In genomic region chr1:112706505-112707216, GRCh38 we compare ENCODE assay signal across 1 cellular context.
TF ChIP-seq lines count a peak whose summit lies in the region.

Gene RHOC (minus strand): TSS chr1:112707127. CDS start chr1:112703799, 3,328 bp downstream.

TF ChIP-seq in HEK293, 187 proteins besides CTCF, POLR2A, EP300 and RAD21 (continued from another document and continues in another):
- TF ChIP-seq, protein P1, sequence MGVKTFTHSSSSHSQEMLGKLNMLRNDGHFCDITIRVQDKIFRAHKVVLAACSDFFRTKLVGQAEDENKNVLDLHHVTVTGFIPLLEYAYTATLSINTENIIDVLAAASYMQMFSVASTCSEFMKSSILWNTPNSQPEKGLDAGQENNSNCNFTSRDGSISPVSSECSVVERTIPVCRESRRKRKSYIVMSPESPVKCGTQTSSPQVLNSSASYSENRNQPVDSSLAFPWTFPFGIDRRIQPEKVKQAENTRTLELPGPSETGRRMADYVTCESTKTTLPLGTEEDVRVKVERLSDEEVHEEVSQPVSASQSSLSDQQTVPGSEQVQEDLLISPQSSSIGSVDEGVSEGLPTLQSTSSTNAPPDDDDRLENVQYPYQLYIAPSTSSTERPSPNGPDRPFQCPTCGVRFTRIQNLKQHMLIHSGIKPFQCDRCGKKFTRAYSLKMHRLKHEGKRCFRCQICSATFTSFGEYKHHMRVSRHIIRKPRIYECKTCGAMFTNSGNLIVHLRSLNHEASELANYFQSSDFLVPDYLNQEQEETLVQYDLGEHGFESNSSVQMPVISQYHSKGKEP (tag by site-specific recombination; IDR thresholded peaks at IDR 0.05): no peak
- TF ChIP-seq GLI2 (tag by site-specific recombination; IDR thresholded peaks at IDR 0.05; ENCODE audit: borderline replicate concordance, low read depth) (no peak), ZNF558 (tag by site-specific recombination; IDR thresholded peaks at IDR 0.05) (no peak), IKZF3 (tag by site-specific recombination; IDR thresholded peaks at IDR 0.05) (no peak; the same call in none of the 2 replicates), EGR2 (tag by site-specific recombination; IDR thresholded peaks at IDR 0.05; ENCODE audit: low read depth) (peak; percentile 48; the same call in 1 of the 2 replicates), ZNF830 (tag by site-specific recombination; IDR thresholded peaks at IDR 0.05; ENCODE audit: low read depth) (no peak), ZBTB48 (tag by site-specific recombination; IDR thresholded peaks at IDR 0.05) (0 out of 2 replicates have a peak, but pooled peaks have one; percentile 31), ZNF114 (tag by site-specific recombination; IDR thresholded peaks at IDR 0.05) (no peak), ZNF621 (tag by site-specific recombination; IDR thresholded peaks at IDR 0.05) (no peak), ZNF274 (IDR thresholded peaks at IDR 0.05; ENCODE audit: low read length) (no peak), ZNF274 (tag by site-specific recombination; IDR thresholded peaks at IDR 0.05; ENCODE audit: borderline replicate concordance) (no peak), BCL11B (tag by site-specific recombination; IDR thresholded peaks at IDR 0.05; ENCODE audit: low read depth) (peak; percentile 4; the same call in 1 of the 2 replicates), ZNF354C (tag by site-specific recombination; IDR thresholded peaks at IDR 0.05; ENCODE audit: borderline replicate concordance, low read depth) (no peak), ZBTB6 (tag by site-specific recombination; IDR thresholded peaks at IDR 0.05) (0 out of 2 replicates have a peak, but pooled peaks have one; percentile 10), ZNF514 (tag by site-specific recombination; IDR thresholded peaks at IDR 0.05) (no peak), HOXA7 (CRISPR knock-in tag; IDR thresholded peaks at IDR 0.05; ENCODE audit: borderline replicate concordance) (no peak), ZFP37 (tag by site-specific recombination; IDR thresholded peaks at IDR 0.05) (no peak; the same call in 1 of the 2 replicates), TCF7L2 (IDR thresholded peaks at IDR 0.05; ENCODE audit: borderline replicate concordance, low read depth, low read length) (no peak), ZSCAN16 (tag by site-specific recombination; IDR thresholded peaks at IDR 0.05) (no peak), ZSCAN4 (tag by site-specific recombination; IDR thresholded peaks at IDR 0.05) (peak; percentile 98), ZNF266 (tag by site-specific recombination; IDR thresholded peaks at IDR 0.05; ENCODE audit: low read depth) (no peak), ZFHX2 (tag by site-specific recombination; conservative IDR thresholded peaks at IDR 0.05) (peak; percentile 56), ZNF560 (tag by site-specific recombination; IDR thresholded peaks at IDR 0.05; ENCODE audit: borderline replicate concordance) (no peak), ZNF76 (tag by site-specific recombination; IDR thresholded peaks at IDR 0.05; ENCODE audit: borderline replicate concordance, low read depth) (peak; percentile 67; the same call in 1 of the 2 replicates), ZNF23 (tag by site-specific recombination; IDR thresholded peaks at IDR 0.05; ENCODE audit: borderline replicate concordance) (no peak), ZNF791 (tag by site-specific recombination; IDR thresholded peaks at IDR 0.05) (no peak), WT1 (tag by site-specific recombination; IDR thresholded peaks at IDR 0.05) (no peak), RBAK (tag by site-specific recombination; IDR thresholded peaks at IDR 0.05) (no peak), ZNF785 (tag by site-specific recombination; IDR thresholded peaks at IDR 0.05) (no peak), ZNF248 (tag by site-specific recombination; IDR thresholded peaks at IDR 0.05) (no peak), ZNF366 (tag by site-specific recombination; conservative IDR thresholded peaks at IDR 0.05) (peak; percentile 71), ZSCAN30 (tag by site-specific recombination; IDR thresholded peaks at IDR 0.05) (no peak)
- TF ChIP-seq, protein P2, sequence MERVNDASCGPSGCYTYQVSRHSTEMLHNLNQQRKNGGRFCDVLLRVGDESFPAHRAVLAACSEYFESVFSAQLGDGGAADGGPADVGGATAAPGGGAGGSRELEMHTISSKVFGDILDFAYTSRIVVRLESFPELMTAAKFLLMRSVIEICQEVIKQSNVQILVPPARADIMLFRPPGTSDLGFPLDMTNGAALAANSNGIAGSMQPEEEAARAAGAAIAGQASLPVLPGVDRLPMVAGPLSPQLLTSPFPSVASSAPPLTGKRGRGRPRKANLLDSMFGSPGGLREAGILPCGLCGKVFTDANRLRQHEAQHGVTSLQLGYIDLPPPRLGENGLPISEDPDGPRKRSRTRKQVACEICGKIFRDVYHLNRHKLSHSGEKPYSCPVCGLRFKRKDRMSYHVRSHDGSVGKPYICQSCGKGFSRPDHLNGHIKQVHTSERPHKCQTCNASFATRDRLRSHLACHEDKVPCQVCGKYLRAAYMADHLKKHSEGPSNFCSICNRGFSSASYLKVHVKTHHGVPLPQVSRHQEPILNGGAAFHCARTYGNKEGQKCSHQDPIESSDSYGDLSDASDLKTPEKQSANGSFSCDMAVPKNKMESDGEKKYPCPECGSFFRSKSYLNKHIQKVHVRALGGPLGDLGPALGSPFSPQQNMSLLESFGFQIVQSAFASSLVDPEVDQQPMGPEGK (tag by site-specific recombination; IDR thresholded peaks at IDR 0.05): peak; percentile 74
- TF ChIP-seq, protein P3, sequence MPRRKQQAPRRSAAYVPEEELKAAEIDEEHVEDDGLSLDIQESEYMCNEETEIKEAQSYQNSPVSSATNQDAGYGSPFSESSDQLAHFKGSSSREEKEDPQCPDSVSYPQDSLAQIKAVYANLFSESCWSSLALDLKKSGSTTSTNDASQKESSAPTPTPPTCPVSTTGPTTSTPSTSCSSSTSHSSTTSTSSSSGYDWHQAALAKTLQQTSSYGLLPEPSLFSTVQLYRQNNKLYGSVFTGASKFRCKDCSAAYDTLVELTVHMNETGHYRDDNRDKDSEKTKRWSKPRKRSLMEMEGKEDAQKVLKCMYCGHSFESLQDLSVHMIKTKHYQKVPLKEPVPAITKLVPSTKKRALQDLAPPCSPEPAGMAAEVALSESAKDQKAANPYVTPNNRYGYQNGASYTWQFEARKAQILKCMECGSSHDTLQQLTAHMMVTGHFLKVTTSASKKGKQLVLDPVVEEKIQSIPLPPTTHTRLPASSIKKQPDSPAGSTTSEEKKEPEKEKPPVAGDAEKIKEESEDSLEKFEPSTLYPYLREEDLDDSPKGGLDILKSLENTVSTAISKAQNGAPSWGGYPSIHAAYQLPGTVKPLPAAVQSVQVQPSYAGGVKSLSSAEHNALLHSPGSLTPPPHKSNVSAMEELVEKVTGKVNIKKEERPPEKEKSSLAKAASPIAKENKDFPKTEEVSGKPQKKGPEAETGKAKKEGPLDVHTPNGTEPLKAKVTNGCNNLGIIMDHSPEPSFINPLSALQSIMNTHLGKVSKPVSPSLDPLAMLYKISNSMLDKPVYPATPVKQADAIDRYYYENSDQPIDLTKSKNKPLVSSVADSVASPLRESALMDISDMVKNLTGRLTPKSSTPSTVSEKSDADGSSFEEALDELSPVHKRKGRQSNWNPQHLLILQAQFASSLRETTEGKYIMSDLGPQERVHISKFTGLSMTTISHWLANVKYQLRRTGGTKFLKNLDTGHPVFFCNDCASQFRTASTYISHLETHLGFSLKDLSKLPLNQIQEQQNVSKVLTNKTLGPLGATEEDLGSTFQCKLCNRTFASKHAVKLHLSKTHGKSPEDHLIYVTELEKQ (tag by site-specific recombination; IDR thresholded peaks at IDR 0.05; ENCODE audit: borderline replicate concordance): no peak
- TF ChIP-seq, protein P4, sequence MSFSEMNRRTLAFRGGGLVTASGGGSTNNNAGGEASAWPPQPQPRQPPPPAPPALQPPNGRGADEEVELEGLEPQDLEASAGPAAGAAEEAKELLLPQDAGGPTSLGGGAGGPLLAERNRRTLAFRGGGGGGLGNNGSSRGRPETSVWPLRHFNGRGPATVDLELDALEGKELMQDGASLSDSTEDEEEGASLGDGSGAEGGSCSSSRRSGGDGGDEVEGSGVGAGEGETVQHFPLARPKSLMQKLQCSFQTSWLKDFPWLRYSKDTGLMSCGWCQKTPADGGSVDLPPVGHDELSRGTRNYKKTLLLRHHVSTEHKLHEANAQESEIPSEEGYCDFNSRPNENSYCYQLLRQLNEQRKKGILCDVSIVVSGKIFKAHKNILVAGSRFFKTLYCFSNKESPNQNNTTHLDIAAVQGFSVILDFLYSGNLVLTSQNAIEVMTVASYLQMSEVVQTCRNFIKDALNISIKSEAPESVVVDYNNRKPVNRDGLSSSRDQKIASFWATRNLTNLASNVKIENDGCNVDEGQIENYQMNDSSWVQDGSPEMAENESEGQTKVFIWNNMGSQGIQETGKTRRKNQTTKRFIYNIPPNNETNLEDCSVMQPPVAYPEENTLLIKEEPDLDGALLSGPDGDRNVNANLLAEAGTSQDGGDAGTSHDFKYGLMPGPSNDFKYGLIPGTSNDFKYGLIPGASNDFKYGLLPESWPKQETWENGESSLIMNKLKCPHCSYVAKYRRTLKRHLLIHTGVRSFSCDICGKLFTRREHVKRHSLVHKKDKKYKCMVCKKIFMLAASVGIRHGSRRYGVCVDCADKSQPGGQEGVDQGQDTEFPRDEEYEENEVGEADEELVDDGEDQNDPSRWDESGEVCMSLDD (tag by site-specific recombination; IDR thresholded peaks at IDR 0.05): no peak; the same call in 1 of the 2 replicates
- TF ChIP-seq, protein P5, sequence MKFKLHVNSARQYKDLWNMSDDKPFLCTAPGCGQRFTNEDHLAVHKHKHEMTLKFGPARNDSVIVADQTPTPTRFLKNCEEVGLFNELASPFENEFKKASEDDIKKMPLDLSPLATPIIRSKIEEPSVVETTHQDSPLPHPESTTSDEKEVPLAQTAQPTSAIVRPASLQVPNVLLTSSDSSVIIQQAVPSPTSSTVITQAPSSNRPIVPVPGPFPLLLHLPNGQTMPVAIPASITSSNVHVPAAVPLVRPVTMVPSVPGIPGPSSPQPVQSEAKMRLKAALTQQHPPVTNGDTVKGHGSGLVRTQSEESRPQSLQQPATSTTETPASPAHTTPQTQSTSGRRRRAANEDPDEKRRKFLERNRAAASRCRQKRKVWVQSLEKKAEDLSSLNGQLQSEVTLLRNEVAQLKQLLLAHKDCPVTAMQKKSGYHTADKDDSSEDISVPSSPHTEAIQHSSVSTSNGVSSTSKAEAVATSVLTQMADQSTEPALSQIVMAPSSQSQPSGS (tag by site-specific recombination; IDR thresholded peaks at IDR 0.05; ENCODE audit: low read depth): no peak
- TF ChIP-seq, protein P6, sequence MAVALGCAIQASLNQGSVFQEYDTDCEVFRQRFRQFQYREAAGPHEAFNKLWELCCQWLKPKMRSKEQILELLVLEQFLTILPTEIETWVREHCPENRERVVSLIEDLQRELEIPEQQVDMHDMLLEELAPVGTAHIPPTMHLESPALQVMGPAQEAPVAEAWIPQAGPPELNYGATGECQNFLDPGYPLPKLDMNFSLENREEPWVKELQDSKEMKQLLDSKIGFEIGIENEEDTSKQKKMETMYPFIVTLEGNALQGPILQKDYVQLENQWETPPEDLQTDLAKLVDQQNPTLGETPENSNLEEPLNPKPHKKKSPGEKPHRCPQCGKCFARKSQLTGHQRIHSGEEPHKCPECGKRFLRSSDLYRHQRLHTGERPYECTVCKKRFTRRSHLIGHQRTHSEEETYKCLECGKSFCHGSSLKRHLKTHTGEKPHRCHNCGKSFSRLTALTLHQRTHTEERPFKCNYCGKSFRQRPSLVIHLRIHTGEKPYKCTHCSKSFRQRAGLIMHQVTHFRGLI (tag by site-specific recombination; IDR thresholded peaks at IDR 0.05): peak; percentile 13; the same call in 1 of the 2 replicates
- TF ChIP-seq, protein P7, sequence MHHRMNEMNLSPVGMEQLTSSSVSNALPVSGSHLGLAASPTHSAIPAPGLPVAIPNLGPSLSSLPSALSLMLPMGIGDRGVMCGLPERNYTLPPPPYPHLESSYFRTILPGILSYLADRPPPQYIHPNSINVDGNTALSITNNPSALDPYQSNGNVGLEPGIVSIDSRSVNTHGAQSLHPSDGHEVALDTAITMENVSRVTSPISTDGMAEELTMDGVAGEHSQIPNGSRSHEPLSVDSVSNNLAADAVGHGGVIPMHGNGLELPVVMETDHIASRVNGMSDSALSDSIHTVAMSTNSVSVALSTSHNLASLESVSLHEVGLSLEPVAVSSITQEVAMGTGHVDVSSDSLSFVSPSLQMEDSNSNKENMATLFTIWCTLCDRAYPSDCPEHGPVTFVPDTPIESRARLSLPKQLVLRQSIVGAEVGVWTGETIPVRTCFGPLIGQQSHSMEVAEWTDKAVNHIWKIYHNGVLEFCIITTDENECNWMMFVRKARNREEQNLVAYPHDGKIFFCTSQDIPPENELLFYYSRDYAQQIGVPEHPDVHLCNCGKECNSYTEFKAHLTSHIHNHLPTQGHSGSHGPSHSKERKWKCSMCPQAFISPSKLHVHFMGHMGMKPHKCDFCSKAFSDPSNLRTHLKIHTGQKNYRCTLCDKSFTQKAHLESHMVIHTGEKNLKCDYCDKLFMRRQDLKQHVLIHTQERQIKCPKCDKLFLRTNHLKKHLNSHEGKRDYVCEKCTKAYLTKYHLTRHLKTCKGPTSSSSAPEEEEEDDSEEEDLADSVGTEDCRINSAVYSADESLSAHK (tag by site-specific recombination; IDR thresholded peaks at IDR 0.05): no peak
- TF ChIP-seq, protein P8, sequence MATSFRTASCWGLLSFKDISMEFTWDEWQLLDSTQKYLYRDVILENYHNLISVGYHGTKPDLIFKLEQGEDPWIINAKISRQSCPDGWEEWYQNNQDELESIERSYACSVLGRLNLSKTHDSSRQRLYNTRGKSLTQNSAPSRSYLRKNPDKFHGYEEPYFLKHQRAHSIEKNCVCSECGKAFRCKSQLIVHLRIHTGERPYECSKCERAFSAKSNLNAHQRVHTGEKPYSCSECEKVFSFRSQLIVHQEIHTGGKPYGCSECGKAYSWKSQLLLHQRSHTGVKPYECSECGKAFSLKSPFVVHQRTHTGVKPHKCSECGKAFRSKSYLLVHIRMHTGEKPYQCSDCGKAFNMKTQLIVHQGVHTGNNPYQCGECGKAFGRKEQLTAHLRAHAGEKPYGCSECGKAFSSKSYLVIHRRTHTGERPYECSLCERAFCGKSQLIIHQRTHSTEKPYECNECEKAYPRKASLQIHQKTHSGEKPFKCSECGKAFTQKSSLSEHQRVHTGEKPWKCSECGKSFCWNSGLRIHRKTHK (tag by site-specific recombination; IDR thresholded peaks at IDR 0.05): no peak
